Comparison of ENCODE assay signal across 7 cellular contexts in genomic region chr1:171339345-171339744, GRCh38. TPM values are rescaled to one million over a fixed set of nuclear protein-coding genes. Genes with fewer than 3 reads are reported as not detected.
DNase-seq lines count a peak whose midpoint lies in the region; ATAC-seq, FAIRE-seq and TF ChIP-seq lines count a peak whose summit lies in the region.
"Not testable (repeated sequence)": the region's sequence is repeated elsewhere in the genome, so short reads cannot be mapped to it uniquely, and the experiment has no call there.

No MANE protein-coding gene starts in this region.

- H3K4me3 Mint-ChIP-seq in GM23338; astrocyte (ENCODE audit: unreplicated experiment); endodermal cell: not testable (repeated sequence)

- dilution Hi-C loops in keratinocyte (cut with MboI; ENCODE audit: extremely low pct_ligation_motif_present, low sequenced_read_pairs) = not testable (repeated sequence)

- H3K4me1 ChIP-seq in A673 (ENCODE audit: insufficient read depth, low read length, poor library complexity, severe bottlenecking); GM23338 (ENCODE audit: insufficient read depth); OCI-LY7 (ENCODE audit: insufficient read depth, low read length, poor library complexity, severe bottlenecking); astrocyte (ENCODE audit: insufficient read depth, low read length); endodermal cell (ENCODE audit: control insufficient read depth, insufficient read depth, low read length); keratinocyte (ENCODE audit: control insufficient read depth, extremely low read depth, insufficient read depth, low read length): not testable (repeated sequence)

- H3K9me3 ChIP-seq in A673 (ENCODE audit: low read depth, low read length, poor library complexity, severe bottlenecking); OCI-LY7 (ENCODE audit: low read length); astrocyte (ENCODE audit: insufficient read depth, low read depth, low read length); endodermal cell (ENCODE audit: control insufficient read depth, low read length); keratinocyte (ENCODE audit: control insufficient read depth, low read depth, low read length): not testable (repeated sequence)

- H4K20me1 ChIP-seq in GM23338 (replicated peaks; ENCODE audit: insufficient read depth); OCI-LY7 (ENCODE audit: insufficient read depth, low read length); astrocyte (ENCODE audit: insufficient read depth, low read length); keratinocyte (ENCODE audit: control insufficient read depth, extremely low read depth, insufficient read depth, low read length): not testable (repeated sequence)

- H3K27me3 ChIP-seq in A673 (replicated peaks; ENCODE audit: insufficient read depth, low read depth, low read length, poor library complexity); GM23338 (ENCODE audit: insufficient read depth); astrocyte (ENCODE audit: insufficient read depth, low read length); endodermal cell (ENCODE audit: control insufficient read depth, insufficient read depth, low read length, poor library complexity, severe bottlenecking); keratinocyte (ENCODE audit: control insufficient read depth, extremely low read depth, insufficient read depth, low read length): not testable (repeated sequence)

- in situ Hi-C loops in SK-MEL-5 (cut with HindIII; ENCODE audit: low pct_unique_long_range_greater_than_20kb, low sequenced_read_pairs) = not testable (repeated sequence)

- H3K27ac ChIP-seq in A673 (ENCODE audit: low read depth, low read length, poor library complexity, severe bottlenecking); GM23338 (ENCODE audit: low read depth); OCI-LY7 (ENCODE audit: low read depth, low read length, poor library complexity, severe bottlenecking); astrocyte (ENCODE audit: low read depth, low read length); endodermal cell (ENCODE audit: low read depth, low read length); keratinocyte (ENCODE audit: control insufficient read depth, insufficient read depth, low read length): not testable (repeated sequence)

- not testable (repeated sequence) for DNase-seq in A673 (ENCODE audit: low spot score); GM23338 (ENCODE audit: low spot score); OCI-LY7 (ENCODE audit: low spot score); astrocyte (ENCODE audit: low read depth); endodermal cell; keratinocyte (ENCODE audit: low read depth, low spot score)
- peak; percentile 26 for DNase-seq in SK-MEL-5 (ENCODE audit: low read depth, low spot score)

- CTCF ChIA-PET in A673 (lab: Charles Lee); OCI-LY7 (lab: Charles Lee; ENCODE audit: unreplicated experiment): not testable (repeated sequence)

- not testable (repeated sequence) for H3K4me3 ChIP-seq in A673 (ENCODE audit: low read depth, low read length, poor library complexity, severe bottlenecking); GM23338; OCI-LY7 (ENCODE audit: low read depth, low read length, poor library complexity, severe bottlenecking); astrocyte (ENCODE audit: insufficient read depth, low read depth, low read length); endodermal cell (ENCODE audit: low read length); keratinocyte (ENCODE audit: control insufficient read depth in 2 of 3, extremely low read depth in 1 of 3, insufficient read depth in 2 of 3, low read depth in 1 of 3, low read length in 3 of 3)

- BruUV-seq in A673 (replicated peaks; lab: Mats Ljungman, UMichigan); OCI-LY7 (replicated peaks; lab: Mats Ljungman, UMichigan): not testable (repeated sequence)

- intact Hi-C loops in A673 (cut with micrococcal nuclease; ENCODE audit: unreplicated experiment); OCI-LY7 (cut with micrococcal nuclease; ENCODE audit: unreplicated experiment): not testable (repeated sequence)

- not testable (repeated sequence) for H3K9me2 ChIP-seq in GM23338 (ENCODE audit: insufficient read depth); OCI-LY7 (ENCODE audit: insufficient read depth, low read length)

- not testable (repeated sequence) for ATAC-seq in GM23338

- not testable (repeated sequence) for H3K9ac ChIP-seq in astrocyte (ENCODE audit: low read length); endodermal cell (ENCODE audit: extremely low read depth, low read length, poor library complexity, severe bottlenecking); keratinocyte (ENCODE audit: control insufficient read depth, extremely low read depth, insufficient read depth, low read length)

- peak; percentile 55 for FAIRE-seq in astrocyte (lab: Jason Lieb, UNC)
- FAIRE-seq in keratinocyte (lab: Jason Lieb, UNC) = peak; percentile 75

- not testable (repeated sequence) for H3K36me3 ChIP-seq in A673 (ENCODE audit: insufficient read depth, low read length, poor library complexity, severe bottlenecking); GM23338 (ENCODE audit: insufficient read depth); OCI-LY7 (ENCODE audit: insufficient read depth, low read length); astrocyte (ENCODE audit: insufficient read depth, low read length); endodermal cell (ENCODE audit: control insufficient read depth, insufficient read depth, low read length); keratinocyte (ENCODE audit: control insufficient read depth in 2 of 2, extremely low read depth in 1 of 2, insufficient read depth in 2 of 2, low read length in 2 of 2)

- H3K36me3 Mint-ChIP-seq in GM23338 (ENCODE audit: low read depth); astrocyte (ENCODE audit: low read depth, unreplicated experiment); endodermal cell (ENCODE audit: low read depth): not testable (repeated sequence)

- not testable (repeated sequence) for H2AFZ ChIP-seq in GM23338; OCI-LY7 (ENCODE audit: low read length); astrocyte (ENCODE audit: low read depth, low read length); keratinocyte (ENCODE audit: control insufficient read depth, low read length)

- POLR2A ChIA-PET in A673 (lab: Charles Lee; ENCODE audit: low non-redundant PET); OCI-LY7 (lab: Charles Lee): not testable (repeated sequence)

- H3F3A ChIP-seq in GM23338 (replicated peaks; ENCODE audit: low read depth) = not testable (repeated sequence)

- H3K27me3 Mint-ChIP-seq in GM23338 (ENCODE audit: insufficient read depth, low read depth, poor library complexity); astrocyte (ENCODE audit: low read depth, unreplicated experiment); endodermal cell (ENCODE audit: insufficient read depth): not testable (repeated sequence)

- H3K9me1 ChIP-seq in keratinocyte (ENCODE audit: control insufficient read depth, extremely low read depth, insufficient read depth, low read length) = not testable (repeated sequence)

- not testable (repeated sequence) for H3K9me3 Mint-ChIP-seq in GM23338; astrocyte (ENCODE audit: unreplicated experiment); endodermal cell

- not testable (repeated sequence) for H3K4me1 Mint-ChIP-seq in GM23338; astrocyte (ENCODE audit: low read depth, unreplicated experiment); endodermal cell

- not testable (repeated sequence) for H3K79me2 ChIP-seq in GM23338 (replicated peaks; ENCODE audit: insufficient read depth); OCI-LY7 (ENCODE audit: insufficient read depth, low read depth, low read length); astrocyte (ENCODE audit: insufficient read depth, low read length); keratinocyte (ENCODE audit: control insufficient read depth, insufficient read depth, low read length)

- H3K4me2 ChIP-seq in GM23338; OCI-LY7 (ENCODE audit: low read length); astrocyte (ENCODE audit: low read length); keratinocyte (ENCODE audit: control insufficient read depth, extremely low read depth, insufficient read depth, low read depth, low read length): not testable (repeated sequence)

- not testable (repeated sequence) for H3K27ac Mint-ChIP-seq in GM23338; astrocyte (ENCODE audit: unreplicated experiment); endodermal cell

- TF ChIP-seq CTCF in A673 (conservative IDR thresholded peaks at IDR 0.05; ENCODE audit: low read depth, low read length) (0 out of 2 replicates have a peak, but pooled peaks have one; percentile 20), GM23338 (conservative IDR thresholded peaks at IDR 0.05; ENCODE audit: low read depth in 2 of 2) (peak; percentile 11 to 35; a peak in 1 of 4 replicates), OCI-LY7 (conservative IDR thresholded peaks at IDR 0.05; ENCODE audit: low read length) (0 out of 2 replicates have a peak, but pooled peaks have one; percentile 15), endodermal cell (conservative IDR thresholded peaks at IDR 0.05) (peak; percentile 20)
- TF ChIP-seq CTCF in astrocyte (IDR thresholded peaks at IDR 0.05; ENCODE audit: insufficient read depth, low read depth, low read length); keratinocyte (optimal IDR thresholded peaks at IDR 0.05 in 1 of 3, IDR thresholded peaks at IDR 0.05 in 1 of 3, conservative IDR thresholded peaks at IDR 0.05 in 1 of 3; ENCODE audit: extremely low read depth in 1 of 3, insufficient read depth in 2 of 3, low read length in 3 of 3): not testable (repeated sequence)

- WGBS in endodermal cell (ENCODE audit: insufficient coverage in 1 of 2, insufficient read length in 1 of 2), 2 experiments = 83 to 88% methylated on average over 6 of the region's 6 CpGs

RNA-seq across cellular contexts. Expression of gene FMO4, which starts 25.4 kb away (rescaled TPM):
- 0.56 and 2.1 TPM in 2 replicates for total RNA-seq in A673 (2021)
- 1.0 and 3.4 TPM in 2 replicates for total RNA-seq in GM23338 (2014; rRNA removed; shearing (Covaris generic))
- 2.4 and 3.1 TPM in 2 replicates for polyA plus RNA-seq in GM23338 (2016; fragmentation: Nextera tagmentation; extraction: Ambion mirVana)
- 3.9 and 4.0 TPM in 2 replicates for total RNA-seq in OCI-LY7 (2014; rRNA removed; shearing (Covaris generic))
- 2.6 and 4.8 TPM in 2 replicates for total RNA-seq in OCI-LY7 (2022)
- 4.1 and 5.9 TPM in 2 replicates for total RNA-seq in SK-MEL-5 (2014; rRNA removed; shearing (Covaris generic))
- polyA plus RNA-seq in SK-MEL-5 (2015; cell fraction: cytosol; rRNA removed) = 0.92 and 2.4 TPM in 2 replicates
- 2.7 and 3.0 TPM in 2 replicates for polyA plus RNA-seq in SK-MEL-5 (2015; cell fraction: nucleus; rRNA removed)
- total RNA-seq in astrocyte = 1.1 and 1.3 TPM in 2 replicates
- 1 to 10 TPM; 2.5 to 3.5 TPM for total RNA-seq in endodermal cell
- 2.4 TPM for polyA plus RNA-seq in endodermal cell (2013, experiment 1 of 2)
- polyA plus RNA-seq in endodermal cell (2013, experiment 2 of 2) = 4.2 TPM
- 2.9 to 6.2 TPM (median 4.7 TPM) in 3 replicates for polyA plus RNA-seq in keratinocyte
- polyA plus RNA-seq in keratinocyte (2011; ENCODE audit: low read depth) = 1.9 TPM
- 1.9 and 4.0 TPM in 2 replicates for polyA plus RNA-seq in keratinocyte (2011; cell fraction: cytosol; rRNA removed)
- polyA plus RNA-seq in keratinocyte (2011; cell fraction: nucleus; rRNA removed) = 5.2 and 5.9 TPM in 2 replicates
- polyA plus RNA-seq in keratinocyte (2012; ENCODE audit: low replicate concordance) = 1.6 and 2.1 TPM in 2 replicates
- 0.39 to 4.1 TPM (median 3.6 TPM) in 3 replicates for polyA minus RNA-seq in keratinocyte
- polyA minus RNA-seq in keratinocyte (2011; cell fraction: cytosol; rRNA and poly(A)+ RNA removed) = 1.5 TPM
- 2.0 and 5.0 TPM in 2 replicates for polyA minus RNA-seq in keratinocyte (2011; cell fraction: nucleus; rRNA and poly(A)+ RNA removed)
